In the genomic region with DNA sequence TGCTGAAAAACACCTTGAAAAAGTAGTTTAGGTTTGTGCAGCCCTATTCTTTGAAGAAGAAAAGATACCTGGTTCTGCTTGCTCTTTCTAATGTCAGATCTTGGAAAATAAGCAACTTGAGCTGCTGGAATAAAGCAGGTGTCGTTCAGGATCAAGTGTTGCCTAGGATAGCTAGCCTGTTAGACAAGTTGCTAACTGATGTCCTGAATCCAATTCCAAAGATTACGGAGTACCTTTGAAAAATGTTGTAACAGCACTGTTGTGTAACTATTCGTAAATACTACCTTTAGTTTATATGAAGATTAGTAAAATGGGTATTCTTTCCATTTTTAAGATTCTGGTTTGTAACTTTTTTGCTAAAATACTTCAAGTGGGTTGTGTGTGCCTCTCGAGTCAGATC, we compare ENCODE assay signal across 13 cellular contexts.
DNase-seq lines count a peak whose midpoint lies in the region; ATAC-seq, FAIRE-seq and TF ChIP-seq lines count a peak whose summit lies in the region.
"Had no signal": no experiment of that assay in that cellular context is flagged by ENCODE, and none has a peak within 500 bp of the region (broad histone marks: within the 10 kb centered on the region; RNA-seq: fewer than 3 reads in every experiment).

No MANE protein-coding gene starts in this region.

- 100% methylated on average over 2 of the region's 4 CpGs; no CpG with 5 or more reads in 1 of the 2 experiments for WGBS in IMR-90 (ENCODE audit: extremely low coverage in 2 of 2, insufficient read length in 1 of 2), 2 experiments
- WGBS in H1 (ENCODE audit: extremely low coverage in 1 of 2, insufficient coverage in 1 of 2, insufficient read length in 1 of 2, insufficient replicate concordance in 2 of 2, low coverage in 1 of 2, low lambda C conversion rate in 2 of 2, missing lambda C conversion rate in 1 of 2), 2 experiments: 78% methylated on average over 4 of the region's 4 CpGs; no CpG with 5 or more reads in 1 of the 2 experiments
- 44% methylated on average over 4 of the region's 4 CpGs for WGBS in right lobe of liver (ENCODE audit: insufficient coverage, low coverage, low lambda C conversion rate, missing lambda C conversion rate)
- 84% methylated on average over 4 of the region's 4 CpGs for WGBS in smooth muscle cell (ENCODE audit: low lambda C conversion rate)

- H4K20me1 ChIP-seq in IMR-90 (ENCODE audit: insufficient read depth, low read length): no peaks in the 10 kb centered on the region
- no peaks in the 10 kb centered on the region for H4K20me1 ChIP-seq in H1 (replicated peaks in 1 of 2; ENCODE audit: control insufficient read depth in 1 of 2, insufficient read depth in 2 of 2, low read length in 2 of 2)
- no peaks in the 10 kb centered on the region for H4K20me1 ChIP-seq in smooth muscle cell (ENCODE audit: low read depth)

- H3K9me3 ChIP-seq in IMR-90 (ENCODE audit: control insufficient read depth, insufficient read depth, low read length) (no peaks in the 10 kb centered on the region), H1 (ENCODE audit: insufficient read depth in 2 of 2, low read depth in 1 of 2, low read length in 1 of 2) (no peaks in the 10 kb centered on the region), right lobe of liver (no peaks in the 10 kb centered on the region), smooth muscle cell (replicated peaks; ENCODE audit: low read depth) (no peaks in the 10 kb centered on the region), uterus (no peaks in the 10 kb centered on the region)
- H3K9me3 ChIP-seq: HAP-1 had no signal

- H4K5ac ChIP-seq in IMR-90 (ENCODE audit: low read depth, low read length) (peak overlapping the region; percentile 58; the same call in 1 of the 2 replicates), H1 (ENCODE audit: insufficient read length, low read depth, low read length) (no peak overlapping the region)

- H3K36me3 ChIP-seq in IMR-90 (ENCODE audit: control insufficient read depth, insufficient read depth, low read length): no peaks in the 10 kb centered on the region
- H3K36me3 ChIP-seq in H1 (ENCODE audit: control insufficient read depth in 2 of 4, insufficient read depth in 4 of 4, low read length in 3 of 4): no peaks in the 10 kb centered on the region
- H3K36me3 ChIP-seq in right lobe of liver: no peaks in the 10 kb centered on the region
- no peaks in the 10 kb centered on the region for H3K36me3 ChIP-seq in smooth muscle cell (ENCODE audit: low read depth)
- H3K36me3 ChIP-seq in uterus: no peaks in the 10 kb centered on the region
- H3K36me3 ChIP-seq: HAP-1 had no signal

- TF ChIP-seq POLR2A in IMR-90 (IDR thresholded peaks at IDR 0.05; ENCODE audit: low read depth, low read length): no peak
- no peak for TF ChIP-seq POLR2A in H1 (IDR thresholded peaks at IDR 0.05; ENCODE audit: control extremely low read depth in 1 of 2, low read depth in 2 of 2, low read length in 2 of 2)
- no peak for TF ChIP-seq POLR2A in right lobe of liver (IDR thresholded peaks at IDR 0.05)
- no peak for TF ChIP-seq POLR2A in uterus (IDR thresholded peaks at IDR 0.05)

- H3K4me3 Mint-ChIP-seq in activated CD4-positive, alpha-beta memory T cell treated with anti-CD3 and anti-CD28 coated beads, Interleukin-2, amount 10 ng/mL, durations not matched to agents 7 days and 5 days: no peak overlapping the region

- H3K9ac ChIP-seq in IMR-90 (ENCODE audit: low read depth, low read length): no peak overlapping the region
- H3K9ac ChIP-seq in H1 (replicated peaks in 1 of 4; ENCODE audit: extremely low read depth in 1 of 4, low read depth in 3 of 4, low read length in 3 of 4): no peak overlapping the region
- H3K9ac ChIP-seq in smooth muscle cell (ENCODE audit: low read depth): no peak overlapping the region

- POLR2A ChIA-PET in IMR-90 (lab: Charles Lee; ENCODE audit: unreplicated experiment) (interaction anchor here (0.6 kb wide), 1 partner anchor 117 kb away, joined by 4 read pairs; no protein-coding TSS in a partner anchor), H1 (lab: Charles Lee; ENCODE audit: partially characterized antibody) (interaction anchor here (0.6 to 1.8 kb wide), 3 partner anchors 15 to 34 kb away, joined by 3 to 7 read pairs (median 3); no protein-coding TSS in a partner anchor)
- POLR2A ChIA-PET in activated CD4-positive, alpha-beta memory T cell treated with anti-CD3 and anti-CD28 coated beads, Interleukin-2, amount 10 ng/mL, durations not matched to agents 7 days and 5 days (lab: Charles Lee): no interaction called here

- no peaks in the 10 kb centered on the region for H3K23me2 ChIP-seq in H1 (ENCODE audit: low read depth, low read length)

- H2BK120ac ChIP-seq in IMR-90 (ENCODE audit: low read depth, low read length) (peak overlapping the region; percentile 47; the same call in 1 of the 2 replicates), H1 (replicated peaks; ENCODE audit: low read depth, low read length) (no peak overlapping the region)

- no peaks in the 10 kb centered on the region for H3K27me3 Mint-ChIP-seq in activated CD4-positive, alpha-beta memory T cell treated with anti-CD3 and anti-CD28 coated beads, Interleukin-2, amount 10 ng/mL, durations not matched to agents 7 days and 5 days

- H3K56ac ChIP-seq in IMR-90 (ENCODE audit: extremely low read depth, insufficient read depth, low read length) (no peak overlapping the region), H1 (replicated peaks; ENCODE audit: insufficient read length, low read depth, low read length) (no peak overlapping the region)

- H2AK5ac ChIP-seq in IMR-90 (ENCODE audit: low read depth, low read length): peak overlapping the region; percentile 83; the same call in 1 of the 2 replicates
- H2AK5ac ChIP-seq in H1 (ENCODE audit: low read depth, low read length): no peak overlapping the region

- no peak overlapping the region for H2AK9ac ChIP-seq in IMR-90 (replicated peaks; ENCODE audit: low read depth, low read length, poor library complexity)

- H3K9me1 ChIP-seq in IMR-90 (ENCODE audit: insufficient read depth, low read length): peaks cover 8% of the 10 kb centered on the region; the same call in 1 of the 2 replicates

- H3K18ac ChIP-seq in IMR-90 (ENCODE audit: low read depth, low read length) (peak overlapping the region; percentile 96), H1 (ENCODE audit: extremely low read depth, low read length) (no peak overlapping the region)

- H3K79me1 ChIP-seq in IMR-90 (ENCODE audit: low read depth in 1 of 2, low read length in 2 of 2) (peaks cover 11 to 28% of the 10 kb centered on the region in 2 experiments; a peak in 3 of 4 replicates), H1 (ENCODE audit: low read depth, low read length) (no peaks in the 10 kb centered on the region; the same call in 1 of the 2 replicates)

- H2BK5ac ChIP-seq in IMR-90 (ENCODE audit: low read depth, low read length, poor library complexity, severe bottlenecking): peak overlapping the region; percentile 76
- H2BK5ac ChIP-seq in H1 (ENCODE audit: low read depth, low read length): no peak overlapping the region

- CTCF ChIA-PET in IMR-90 (lab: Yijun Ruan, JAX) (interaction anchor here (0.5 to 1.4 kb wide), 4 partner anchors 34 to 155 kb away, joined by 3 to 4 read pairs (median 3); no protein-coding TSS in a partner anchor), H1 (lab: Charles Lee; ENCODE audit: partially characterized antibody) (interaction anchor here (0.9 to 6.5 kb wide), 14 partner anchors 10 to 294 kb away, joined by 3 to 50 read pairs (median 8); no protein-coding TSS in a partner anchor)
- CTCF ChIA-PET in activated CD4-positive, alpha-beta memory T cell treated with anti-CD3 and anti-CD28 coated beads, Interleukin-2, amount 10 ng/mL, durations not matched to agents 7 days and 5 days (lab: Charles Lee): no interaction called here

- ATAC-seq in IMR-90 (ENCODE audit: low read depth) (no peak), right lobe of liver (peak; percentile 71 to 89 (median 80)), GM18861 (IDR thresholded peaks at IDR 0.05; ENCODE audit: unreplicated experiment) (no peak)

- no peaks in the 10 kb centered on the region for H3K36me3 Mint-ChIP-seq in activated CD4-positive, alpha-beta memory T cell treated with anti-CD3 and anti-CD28 coated beads, Interleukin-2, amount 10 ng/mL, durations not matched to agents 7 days and 5 days (ENCODE audit: low read depth)

- H3K4me3 ChIP-seq in IMR-90 (ENCODE audit: insufficient read depth, low read depth, low read length) (no peak overlapping the region), H1 (ENCODE audit: extremely low read depth in 1 of 4, insufficient read depth in 2 of 4, low read depth in 3 of 4, low read length in 4 of 4) (no peak overlapping the region), right lobe of liver (no peak overlapping the region), smooth muscle cell (no peak overlapping the region), uterus (no peak overlapping the region)
- H3K4me3 ChIP-seq: HAP-1, lung had no signal

- no peak overlapping the region for H2BK12ac ChIP-seq in H1 (ENCODE audit: low read depth, low read length)

- H3K4me1 ChIP-seq in IMR-90 (ENCODE audit: control insufficient read depth, insufficient read depth, low read length) (peaks cover 7% of the 10 kb centered on the region), H1 (replicated peaks in 1 of 4; ENCODE audit: control insufficient read depth in 3 of 4, insufficient read depth in 4 of 4, low read length in 3 of 4) (peaks cover 0 to 17% (median 11%) of the 10 kb centered on the region in 4 experiments; a peak in 4 of 7 replicates), right lobe of liver (peaks cover 0 to 18% (median 0%) of the 10 kb centered on the region in 4 donors), smooth muscle cell (ENCODE audit: low read depth) (peaks cover 38% of the 10 kb centered on the region), uterus (no peaks in the 10 kb centered on the region)

- H3K4me1 Mint-ChIP-seq in activated CD4-positive, alpha-beta memory T cell treated with anti-CD3 and anti-CD28 coated beads, Interleukin-2, amount 10 ng/mL, durations not matched to agents 7 days and 5 days: no peaks in the 10 kb centered on the region

- peaks cover 0 to 58% of the 10 kb centered on the region in 2 experiments; a peak in 2 of 4 replicates for H3K79me2 ChIP-seq in H1 (ENCODE audit: control insufficient read depth in 1 of 2, insufficient read depth in 2 of 2, low read length in 2 of 2)
- peaks cover 25% of the 10 kb centered on the region for H3K79me2 ChIP-seq in smooth muscle cell (ENCODE audit: low read depth)

- H2BK15ac ChIP-seq in IMR-90 (ENCODE audit: low read depth, low read length): 0 out of 3 replicates have a peak overlapping the region, but pooled peaks have one; percentile 29
- no peak overlapping the region for H2BK15ac ChIP-seq in H1 (ENCODE audit: low read length)

- no peak for FAIRE-seq in H1 (lab: Jason Lieb, UNC)

- H3K4ac ChIP-seq in IMR-90 (ENCODE audit: low read depth, low read length) (peak overlapping the region; percentile 23; the same call in 1 of the 2 replicates), H1 (replicated peaks; ENCODE audit: insufficient read length, low read depth, low read length) (no peak overlapping the region)

- no peak for TF ChIP-seq EP300 in H1 (IDR thresholded peaks at IDR 0.05; ENCODE audit: borderline replicate concordance in 1 of 2, low read depth in 2 of 2, low read length in 2 of 2)

- H3K9me3 Mint-ChIP-seq in activated CD4-positive, alpha-beta memory T cell treated with anti-CD3 and anti-CD28 coated beads, Interleukin-2, amount 10 ng/mL, durations not matched to agents 7 days and 5 days: no peaks in the 10 kb centered on the region

- in situ Hi-C loops in IMR-90 (cut with MboI; ENCODE audit: low sequenced_read_pairs): no loop called here

- H2AFZ ChIP-seq in IMR-90 (replicated peaks; ENCODE audit: low read length, poor library complexity): no peak overlapping the region
- no peak overlapping the region for H2AFZ ChIP-seq in H1 (ENCODE audit: low read length)
- no peak overlapping the region for H2AFZ ChIP-seq in smooth muscle cell (ENCODE audit: low read depth)

- dilution Hi-C loops in IMR-90 (cut with HindIII; ENCODE audit: low sequenced_read_pairs, unreplicated experiment): no loop called here

- H4K8ac ChIP-seq in IMR-90 (ENCODE audit: low read depth in 2 of 2, low read length in 2 of 2) (peak overlapping the region in 1 of 2 experiments; percentile 4; a peak in 2 of 4 replicates), H1 (ENCODE audit: extremely low read depth, insufficient read depth, low read length) (no peak overlapping the region)

- H3K27me3 ChIP-seq in IMR-90 (ENCODE audit: control insufficient read depth, insufficient read depth, low read length) (no peaks in the 10 kb centered on the region), H1 (replicated peaks in 1 of 4; ENCODE audit: control insufficient read depth in 3 of 4, extremely low read depth in 1 of 4, insufficient read depth in 3 of 4, low read length in 3 of 4) (no peaks in the 10 kb centered on the region), right lobe of liver (no peaks in the 10 kb centered on the region), smooth muscle cell (ENCODE audit: low read depth) (no peaks in the 10 kb centered on the region), uterus (no peaks in the 10 kb centered on the region)

- no peaks in the 10 kb centered on the region for H3F3A ChIP-seq in smooth muscle cell (ENCODE audit: low read depth)

- H2BK20ac ChIP-seq in IMR-90 (ENCODE audit: low read depth, low read length): peak overlapping the region; percentile 65; the same call in 1 of the 2 replicates
- H2BK20ac ChIP-seq in H1 (ENCODE audit: low read length): no peak overlapping the region

- H3K23ac ChIP-seq in IMR-90 (ENCODE audit: low read depth, low read length) (peak overlapping the region; percentile 58), H1 (ENCODE audit: insufficient read length) (no peak overlapping the region)

- H3K4me2 ChIP-seq in IMR-90 (ENCODE audit: low read depth, low read length) (peak overlapping the region; percentile 94; the same call in 1 of the 2 replicates), H1 (ENCODE audit: insufficient read depth in 1 of 2, low read depth in 2 of 2, low read length in 2 of 2) (peak overlapping the region; percentile 37 to 46; a peak in 1 of 4 replicates), smooth muscle cell (peak overlapping the region; percentile 46)

- no peak for TF ChIP-seq CTCF in IMR-90 (conservative IDR thresholded peaks at IDR 0.05; ENCODE audit: low read depth, low read length)
- TF ChIP-seq CTCF in H1 (IDR thresholded peaks at IDR 0.05; ENCODE audit: control extremely low read depth in 1 of 3, insufficient read depth in 1 of 3, low read depth in 1 of 3, low read length in 3 of 3): no peak
- no peak for TF ChIP-seq CTCF in right lobe of liver (IDR thresholded peaks at IDR 0.05)
- no peak for TF ChIP-seq CTCF in smooth muscle cell (IDR thresholded peaks at IDR 0.05; ENCODE audit: borderline replicate concordance, insufficient read depth, poor library complexity, severe bottlenecking)
- no peak for TF ChIP-seq CTCF in uterus (IDR thresholded peaks at IDR 0.05)

- H4K91ac ChIP-seq in IMR-90 (ENCODE audit: insufficient read depth, low read depth, low read length) (no peak overlapping the region; the same call in 1 of the 2 replicates), H1 (replicated peaks; ENCODE audit: insufficient read length, low read length) (no peak overlapping the region)

- H3K27ac ChIP-seq in IMR-90 (ENCODE audit: insufficient read depth, low read length) (no peak overlapping the region), H1 (ENCODE audit: low read depth, low read length) (no peak overlapping the region), right lobe of liver (peak overlapping the region in 1 of 3 donors; percentile 38), smooth muscle cell (ENCODE audit: low read depth) (peak overlapping the region; percentile 65), uterus (no peak overlapping the region)
- H3K27ac ChIP-seq: C4-2B had no signal

- intact Hi-C loops in IMR-90 (cut with micrococcal nuclease) (no loop called here), right lobe of liver (cut with DNase I) (no loop called here), uterus (cut with DNase I; ENCODE audit: low total_unique reads) (no loop called here)

- TF ChIP-seq RAD21 in IMR-90 (IDR thresholded peaks at IDR 0.05; ENCODE audit: low read length): no peak
- TF ChIP-seq RAD21 in H1 (IDR thresholded peaks at IDR 0.05 in 1 of 2, conservative IDR thresholded peaks at IDR 0.05 in 1 of 2; ENCODE audit: low read depth in 2 of 2, low read length in 2 of 2): no peak

- H3K14ac ChIP-seq in IMR-90 (replicated peaks; ENCODE audit: low read depth, low read length): peak overlapping the region; percentile 55; the same call in 1 of the 2 replicates
- H3K14ac ChIP-seq in H1 (ENCODE audit: insufficient read length): no peak overlapping the region

- H3K27ac Mint-ChIP-seq in activated CD4-positive, alpha-beta memory T cell treated with anti-CD3 and anti-CD28 coated beads, Interleukin-2, amount 10 ng/mL, durations not matched to agents 7 days and 5 days: no peak overlapping the region

- BruUV-seq in IMR-90 (replicated peaks; lab: Mats Ljungman, UMichigan): no TSS peak

- DNase-seq in IMR-90 (no peak), H1 (ENCODE audit: low read depth in 1 of 2, low spot score in 2 of 2) (no peak), right lobe of liver (no peak), smooth muscle cell (lab: John Stamatoyannopoulos, UW; ENCODE audit: unreplicated experiment) (no peak), NCI-H748 treated with DMSO at 0.1 percent for 48 hours (lab: John Stamatoyannopoulos, UW) (no peak), uterus (no peak)
- no peak for DNase-seq in activated CD4-positive, alpha-beta memory T cell treated with anti-CD3 and anti-CD28 coated beads, Interleukin-2, amount 10 ng/mL, durations not matched to agents 7 days and 5 days
- DNase-seq: activated CD4-positive, CD25-positive, alpha-beta regulatory T cell treated with anti-CD3 and anti-CD28 coated beads, Interleukin-2, amount 50 U/mL, for 72 hours; activated T-cell treated with anti-CD3 and anti-CD28 coated beads, Interleukin-2, amount 50 U/mL, for 48 hours had no signal

Comparison
In these comparisons a context has a peak if more than half of its experiments do, and no peak if none do; other contexts are left out.
1. ATAC-seq: peak in right lobe of liver (4 of 4); none in IMR-90 (single experiment) and GM18861 (single experiment).
2. H3K4me2 ChIP-seq: peak in every context shown above with its lines; median percentile 94 in IMR-90; 46 in smooth muscle cell; 42 in H1.